In genomic region chr5:176381423-176381822, GRCh38 we compare ENCODE assay signal across 27 cellular contexts. TPM values are rescaled to one million over a fixed set of nuclear protein-coding genes. Genes with fewer than 3 reads are reported as not detected.
DNase-seq lines count a peak whose midpoint lies in the region; ATAC-seq, FAIRE-seq and TF ChIP-seq lines count a peak whose summit lies in the region.
"Had no signal": no experiment of that assay in that cellular context is flagged by ENCODE, and none has a peak within 500 bp of the region (broad histone marks: within the 10 kb centered on the region; RNA-seq: fewer than 3 reads in every experiment).

No MANE protein-coding gene starts in this region.

- peaks cover 21 to 39% of the 10 kb centered on the region in 2 donors for H3K36me3 ChIP-seq in ascending aorta
- peaks cover 0 to 35% (median 30%) of the 10 kb centered on the region in 3 donors for H3K36me3 ChIP-seq in tibial artery
- H3K36me3 ChIP-seq in kidney (ENCODE audit: control insufficient read depth in 1 of 2, insufficient read depth in 2 of 2, low read length in 2 of 2) = peaks cover 15% of the 10 kb centered on the region in 2 donors

- peak overlapping the region; percentile 66 to 87 for H3K27ac ChIP-seq in ascending aorta
- peak overlapping the region; percentile 79 to 89 for H3K27ac ChIP-seq in tibial artery
- no peak overlapping the region for H3K27ac ChIP-seq in substantia nigra (ENCODE audit: low read depth, low read length, poor library complexity, severe bottlenecking)
- no peak overlapping the region for H3K27ac ChIP-seq in kidney (ENCODE audit: low read depth in 2 of 2, low read length in 2 of 2)
- H3K27ac ChIP-seq: vagina had no signal

- TF ChIP-seq CTCF in ascending aorta (IDR thresholded peaks at IDR 0.05) (no peak), tibial artery (IDR thresholded peaks at IDR 0.05) (no peak), kidney (IDR thresholded peaks at IDR 0.05; ENCODE audit: borderline replicate concordance, extremely low read depth, insufficient read depth) (no peak)

- H3K9me3 ChIP-seq in ascending aorta (no peaks in the 10 kb centered on the region), tibial artery (no peaks in the 10 kb centered on the region), kidney (ENCODE audit: control insufficient read depth in 1 of 2, low read length in 2 of 2) (no peaks in the 10 kb centered on the region)
- H3K9me3 ChIP-seq: SK-N-SH, vagina had no signal

- intact Hi-C loops in ascending aorta (cut with DNase I) (loop anchor here (10.0 kb wide), 2 partner anchors 263 to 623 kb away; partner anchors contain the start of genes TSPAN17 and UIMC1), tibial artery (cut with DNase I; ENCODE audit: low total_unique reads) (no loop called here), kidney (cut with DNase I) (no loop called here)

- FAIRE-seq in kidney (lab: Jason Lieb, UNC) = no peak
- FAIRE-seq: endometrium, GM18507, TTC549 had no signal

- H3K4me3 ChIP-seq in ascending aorta = no peak overlapping the region
- H3K4me3 ChIP-seq in tibial artery = no peak overlapping the region
- H3K4me3 ChIP-seq in kidney (ENCODE audit: low read length in 2 of 2) = no peak overlapping the region
- H3K4me3 ChIP-seq: dorsolateral prefrontal cortex, vagina had no signal

- H3K9ac ChIP-seq in kidney (ENCODE audit: low read length in 2 of 2) = no peak overlapping the region
- H3K9ac ChIP-seq: SK-N-SH had no signal

- H3K4me1 ChIP-seq in ascending aorta = peaks cover 0 to 15% of the 10 kb centered on the region in 2 donors
- H3K4me1 ChIP-seq in tibial artery = peaks cover 0 to 22% (median 15%) of the 10 kb centered on the region in 4 donors
- H3K4me1 ChIP-seq in kidney (ENCODE audit: control insufficient read depth in 1 of 2, insufficient read depth in 1 of 2, low read depth in 1 of 2, low read length in 2 of 2) = no peaks in the 10 kb centered on the region

- H3K27me3 ChIP-seq in ascending aorta (no peaks in the 10 kb centered on the region), tibial artery (no peaks in the 10 kb centered on the region)
- H3K27me3 ChIP-seq: dorsolateral prefrontal cortex, vagina had no signal

- ATAC-seq in left lobe of liver = peak; percentile 64
- ATAC-seq: activated T-cell treated with anti-CD3 and anti-CD28 coated beads, Interleukin-2, amount 50 U/mL, for 4 hours; T-helper 17 cell had no signal

- DNase-seq in ascending aorta (ENCODE audit: low spot score in 2 of 2) (no peak), fibroblast of peridontal ligament (ENCODE audit: extremely low read depth) (peak; percentile 38), left lobe of liver (ENCODE audit: low spot score) (no peak), tibial artery (peak; percentile 59 to 79), substantia nigra (lab: John Stamatoyannopoulos, UW) (no peak), SHP77 (lab: John Stamatoyannopoulos, UW) (no peak), kidney (no peak)
- DNase-seq: activated CD4-positive, alpha-beta T cell treated with anti-CD3 and anti-CD28 coated beads, Interleukin-2, amount 50 U/mL, for 1 hour; activated CD4-positive, CD25-positive, alpha-beta regulatory T cell; activated naive CD8-positive, alpha-beta T cell treated with anti-CD3 and anti-CD28 coated beads, Interleukin-2, amount 50 U/mL, for 24 hours; activated T-cell treated with anti-CD3 and anti-CD28 coated beads, Interleukin-2, amount 50 U/mL, for 4 hours; EL; KBM-7; NCI-H1105; NCI-H187; NCI-H2171; NCI-H524; OCI-M1; SK-N-SH; stimulated activated naive CD4-positive, alpha-beta T cell; T-helper 17 cell had no signal

RNA-seq across cellular contexts. Expression of gene NOP16, which starts 7.0 kb away (rescaled TPM):
- total RNA-seq in ascending aorta (not detected), left lobe of liver (12.0 TPM), kidney (18.1 TPM)
- polyA plus RNA-seq in kidney (ENCODE audit: insufficient read depth, low read depth, low replicate concordance) = 32.1 TPM

RNA-seq across cellular contexts. Expression of gene HIGD2A, which starts 7.1 kb away (rescaled TPM):
- 36.7 TPM for total RNA-seq in ascending aorta
- total RNA-seq in left lobe of liver = 49.2 TPM
- 105 TPM for total RNA-seq in kidney
- 344 TPM for polyA plus RNA-seq in kidney (ENCODE audit: insufficient read depth, low read depth, low replicate concordance)

RNA-seq across cellular contexts. Expression of gene ARL10, which starts 16.1 kb away (rescaled TPM):
- 2.7 TPM for total RNA-seq in ascending aorta
- 1.8 TPM for total RNA-seq in left lobe of liver
- total RNA-seq in kidney = 6.2 TPM
- 2.9 TPM for polyA plus RNA-seq in kidney (ENCODE audit: insufficient read depth, low read depth, low replicate concordance)
- total RNA-seq: H4 had no signal

RNA-seq across cellular contexts. Expression of gene KIAA1191, which starts 19.9 kb away (rescaled TPM):
- total RNA-seq in ascending aorta (56.2 TPM), left lobe of liver (51.9 TPM), kidney (109 TPM)
- 208 TPM for polyA plus RNA-seq in kidney (ENCODE audit: insufficient read depth, low read depth, low replicate concordance)

RNA-seq across cellular contexts. Expression of gene CLTB, which starts 34.9 kb away (rescaled TPM):
- total RNA-seq in ascending aorta (189 TPM), left lobe of liver (37.3 TPM), kidney (76.3 TPM)
- 151 TPM for polyA plus RNA-seq in kidney (ENCODE audit: insufficient read depth, low read depth, low replicate concordance)

Comparison
In these comparisons a context has a peak if more than half of its experiments do, and no peak if none do; other contexts are left out.
1. DNase-seq: peak in fibroblast of peridontal ligament (single experiment) and tibial artery (2 of 2); none in ascending aorta (0 of 2), left lobe of liver (single experiment), substantia nigra (0 of 49), SHP77 (0 of 2) and kidney (single experiment).
2. H3K27ac ChIP-seq: peak in ascending aorta (2 of 2) and tibial artery (2 of 2); none in substantia nigra (single experiment) and kidney (0 of 2).
3. RNA of gene NOP16, which starts 7.0 kb away (total RNA-seq): 18.1 TPM in kidney (single experiment) and 12.0 TPM in left lobe of liver (single experiment); not detected in ascending aorta (single experiment); every median in the first group is over 10 times any median in the second.